In genomic region chr19:15154002-15154612, GRCh38 we compare ENCODE assay signal across 8 cellular contexts. TPM values are rescaled to one million over a fixed set of nuclear protein-coding genes. Genes with fewer than 3 reads are reported as not detected.
DNase-seq lines count a peak whose midpoint lies in the region; ATAC-seq and TF ChIP-seq lines count a peak whose summit lies in the region.

No MANE protein-coding gene starts in this region.

- no TSS peak for BruUV-seq in PC-9 (replicated peaks; lab: Mats Ljungman, UMichigan)

- no peak overlapping the region for H3K27ac Mint-ChIP-seq in natural killer cell
- no peak overlapping the region for H3K27ac Mint-ChIP-seq in T-helper 2 cell treated with Interferon-gamma antibody and Interleukin-4, amounts not matched to agents 5 μg/mL and 100 μg/mL, for 36 hours

- H3K79me2 ChIP-seq in PC-9 (ENCODE audit: low read depth), result no peaks in the 10 kb centered on the region

- H3K27me3 ChIP-seq in PC-9 (ENCODE audit: insufficient read depth, low read depth), result no peaks in the 10 kb centered on the region

- H3K4me1 ChIP-seq in PC-9 (replicated peaks; ENCODE audit: insufficient read depth), result peaks cover 5% of the 10 kb centered on the region; the same call in 1 of the 2 replicates

- POLR2A ChIA-PET in PC-9 (lab: Charles Lee; ENCODE audit: unreplicated experiment), result interaction anchor here (0.5 to 0.6 kb wide), 2 partner anchors 83 to 428 kb away, joined by 5 to 16 read pairs; no protein-coding TSS in a partner anchor

- H3K36me3 ChIP-seq in PC-9 (ENCODE audit: low read depth), result no peaks in the 10 kb centered on the region

- H3K4me1 Mint-ChIP-seq in natural killer cell, result no peaks in the 10 kb centered on the region
- no peaks in the 10 kb centered on the region for H3K4me1 Mint-ChIP-seq in T-helper 2 cell treated with Interferon-gamma antibody and Interleukin-4, amounts not matched to agents 5 μg/mL and 100 μg/mL, for 36 hours (ENCODE audit: low read depth)

- H3K9me3 Mint-ChIP-seq in natural killer cell, result no peaks in the 10 kb centered on the region
- H3K9me3 Mint-ChIP-seq in T-helper 2 cell treated with Interferon-gamma antibody and Interleukin-4, amounts not matched to agents 5 μg/mL and 100 μg/mL, for 36 hours, result peaks cover 10% of the 10 kb centered on the region

- DNase-seq in AG20443 (ENCODE audit: low spot score), result peak; percentile 49
- DNase-seq in GM20000 (ENCODE audit: low spot score), result peak; percentile 33
- DNase-seq in PC-9, result peak; percentile 64 to 70
- peak; percentile 64 to 72 for DNase-seq in cardiac fibroblast (ENCODE audit: low read depth in 2 of 2)
- DNase-seq in natural killer cell, result no peak
- DNase-seq in GF-D8 (lab: John Stamatoyannopoulos, UW), result no peak
- no peak for DNase-seq in posterior vena cava (ENCODE audit: low spot score)
- DNase-seq in T-helper 2 cell treated with Interferon-gamma antibody and Interleukin-4, amounts not matched to agents 5 μg/mL and 100 μg/mL, for 36 hours (ENCODE audit: low spot score), result no peak

- H3K4me3 ChIP-seq in PC-9, result 0 out of 2 replicates have a peak overlapping the region, but pooled peaks have one; percentile 17
- no peak overlapping the region for H3K4me3 ChIP-seq in cardiac fibroblast (replicated peaks in 1 of 2; ENCODE audit: low read depth in 2 of 2, low read length in 2 of 2)

- H3F3A ChIP-seq in PC-9 (ENCODE audit: insufficient read depth, low read depth), result peaks cover 28% of the 10 kb centered on the region; the same call in 1 of the 2 replicates

- CTCF ChIA-PET in PC-9 (lab: Charles Lee), result interaction anchor here (1.1 kb wide), 2 partner anchors 28 to 402 kb away, joined by 5 read pairs; no protein-coding TSS in a partner anchor

- H3K9me3 ChIP-seq in PC-9 (ENCODE audit: insufficient read depth, low read depth), result 0 out of 2 replicates have a peak, but pooled peaks cover 5% of the 10 kb centered on the region

- ATAC-seq in natural killer cell, result peak; percentile 65 to 81 (median 79)

- H3K27ac ChIP-seq in PC-9, result no peak overlapping the region

- intact Hi-C loops in PC-9 (cut with micrococcal nuclease; ENCODE audit: unreplicated experiment), result loop anchor here (1.0 to 5.0 kb wide), 3 partner anchors 282 to 1017 kb away; partner anchors contain the start of gene ASF1B
- intact Hi-C loops in natural killer cell (cut with micrococcal nuclease), result no loop called here
- intact Hi-C loops in posterior vena cava (cut with DNase I), result loop anchor here in 1 of 2 donors (10.0 kb wide), 1 partner anchor 59 kb away; no protein-coding TSS in a partner anchor

- no peak overlapping the region for H2AFZ ChIP-seq in PC-9

- no peaks in the 10 kb centered on the region for H3K36me3 Mint-ChIP-seq in natural killer cell
- no peaks in the 10 kb centered on the region for H3K36me3 Mint-ChIP-seq in T-helper 2 cell treated with Interferon-gamma antibody and Interleukin-4, amounts not matched to agents 5 μg/mL and 100 μg/mL, for 36 hours (ENCODE audit: low read depth)

- TF ChIP-seq CTCF in GM20000 (IDR thresholded peaks at IDR 0.05; ENCODE audit: extremely low read depth, missing control alignments) (no peak), PC-9 (conservative IDR thresholded peaks at IDR 0.05) (peak; percentile 92), cardiac fibroblast (IDR thresholded peaks at IDR 0.05; ENCODE audit: low read depth, low read length) (peak; percentile 75), natural killer cell (IDR thresholded peaks at IDR 0.05) (peak; percentile 61)

- no peaks in the 10 kb centered on the region for H3K9me2 ChIP-seq in PC-9 (ENCODE audit: insufficient read depth)

- no peaks in the 10 kb centered on the region for H4K20me1 ChIP-seq in PC-9 (ENCODE audit: insufficient read depth)

- no peak overlapping the region for H3K4me3 Mint-ChIP-seq in natural killer cell
- no peak overlapping the region for H3K4me3 Mint-ChIP-seq in T-helper 2 cell treated with Interferon-gamma antibody and Interleukin-4, amounts not matched to agents 5 μg/mL and 100 μg/mL, for 36 hours

- H3K4me2 ChIP-seq in PC-9, result peak overlapping the region; percentile 58

- peaks cover 6 to 17% of the 10 kb centered on the region in 2 donors for H3K27me3 Mint-ChIP-seq in natural killer cell (ENCODE audit: low read depth in 2 of 2)
- H3K27me3 Mint-ChIP-seq in T-helper 2 cell treated with Interferon-gamma antibody and Interleukin-4, amounts not matched to agents 5 μg/mL and 100 μg/mL, for 36 hours (ENCODE audit: low read depth), result peaks cover 5% of the 10 kb centered on the region

RNA-seq across cellular contexts. Expression of gene NOTCH3, which starts 46.7 kb away (rescaled TPM):
- total RNA-seq in PC-9 (2021) (115 and 143 TPM in 2 replicates), natural killer cell (under 1 TPM in 2 of 3 donors, not detected in 1; 0.25 to 0.26 TPM), posterior vena cava (100 to 1,000 TPM; 164 to 165 TPM)

RNA-seq across cellular contexts. Expression of gene SYDE1, which starts 46.9 kb away (rescaled TPM):
- total RNA-seq in PC-9 (2021) (2.7 and 4.1 TPM in 2 replicates), natural killer cell (not detected), posterior vena cava (10 to 100 TPM; 42.4 to 44.6 TPM)

Comparison
In these comparisons a context has a peak if more than half of its experiments do, and no peak if none do; other contexts are left out.
1. DNase-seq: peak in AG20443 (single experiment), GM20000 (single experiment), PC-9 (2 of 2) and cardiac fibroblast (2 of 2); none in natural killer cell (single experiment), GF-D8 (single experiment), posterior vena cava (single experiment) and T-helper 2 cell treated with Interferon-gamma antibody and Interleukin-4, amounts not matched to agents 5 μg/mL and 100 μg/mL, for 36 hours (single experiment).
2. RNA of gene NOTCH3, which starts 46.7 kb away (total RNA-seq): 164 to 165 TPM in posterior vena cava and 115 to 143 TPM in PC-9; 0.25 to 0.26 TPM in natural killer cell; every median in the first group is over 10 times any median in the second.